In the genomic region with DNA sequence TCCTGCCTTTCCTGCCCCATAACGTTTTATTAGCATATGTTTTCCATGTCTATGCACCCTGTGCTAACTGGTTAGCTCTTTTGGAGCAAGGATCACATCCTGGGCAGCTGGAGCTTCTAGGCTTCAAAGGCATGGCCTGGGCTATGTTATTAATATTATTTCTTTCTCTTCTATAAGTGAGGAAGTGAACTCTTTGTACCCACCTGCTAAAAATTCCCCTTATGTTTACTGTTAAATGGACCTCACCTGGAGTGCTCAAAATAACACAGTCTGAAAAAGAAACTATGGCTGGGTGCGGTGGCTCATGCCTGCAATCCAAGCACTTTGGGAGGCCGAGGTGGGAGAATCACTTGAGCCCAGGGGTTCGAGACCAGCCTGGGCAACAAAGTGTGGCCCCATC, we compare ENCODE assay signal across 19 cellular contexts.
A peak's percentile ranks its signal among the peaks of the same experiment; 100 is the strongest.
DNase-seq lines count a peak whose midpoint lies in the region; ATAC-seq, FAIRE-seq and TF ChIP-seq lines count a peak whose summit lies in the region.
"Had no signal": no experiment of that assay in that cellular context is flagged by ENCODE, and none has a peak within 500 bp of the region (broad histone marks: within the 10 kb centered on the region; RNA-seq: fewer than 3 reads in every experiment).

No MANE protein-coding gene starts in this region.

- ATAC-seq in GM18870 (IDR thresholded peaks at IDR 0.05; ENCODE audit: unreplicated experiment) (peak; percentile 48), HG02610 (IDR thresholded peaks at IDR 0.05; ENCODE audit: unreplicated experiment) (peak; percentile 40)
- ATAC-seq in stimulated activated memory B cell treated with anti-CD40 and anti-IgM and Interleukin-4, amounts not matched to agents 10 μg/mL and 1 μg/mL and 100 μg/mL, for 72 hours, result no peak

- H3K4me1 Mint-ChIP-seq in stimulated activated memory B cell treated with anti-CD40 and anti-IgM and Interleukin-4, amounts not matched to agents 10 μg/mL and 1 μg/mL and 100 μg/mL, for 72 hours, result peaks cover 32% of the 10 kb centered on the region

- no peak for TF ChIP-seq CTCF in OCI-LY3 (IDR thresholded peaks at IDR 0.05; ENCODE audit: low read depth, low read length)
- TF ChIP-seq CTCF in kidney (IDR thresholded peaks at IDR 0.05; ENCODE audit: borderline replicate concordance, extremely low read depth, insufficient read depth), result no peak
- TF ChIP-seq CTCF in osteoblast (IDR thresholded peaks at IDR 0.05; ENCODE audit: extremely low read depth, low read depth, low read length), result no peak

- H4K20me1 ChIP-seq in OCI-LY3 (ENCODE audit: insufficient read depth, low read length), result no peaks in the 10 kb centered on the region
- H4K20me1 ChIP-seq in osteoblast (ENCODE audit: insufficient read depth, low read length), result no peaks in the 10 kb centered on the region

- H3K4me1 ChIP-seq in OCI-LY3 (ENCODE audit: low read length), result peaks cover 29% of the 10 kb centered on the region
- H3K4me1 ChIP-seq in kidney (ENCODE audit: control insufficient read depth in 1 of 2, insufficient read depth in 1 of 2, low read depth in 1 of 2, low read length in 2 of 2), result no peaks in the 10 kb centered on the region
- H3K4me1 ChIP-seq in osteoblast (ENCODE audit: insufficient read depth, low read length), result peaks cover 22% of the 10 kb centered on the region
- H3K4me1 ChIP-seq: SJSA1 had no signal

- intact Hi-C loops in kidney (cut with DNase I), result no loop called here

- peaks cover 7% of the 10 kb centered on the region for H3K27me3 Mint-ChIP-seq in stimulated activated memory B cell treated with anti-CD40 and anti-IgM and Interleukin-4, amounts not matched to agents 10 μg/mL and 1 μg/mL and 100 μg/mL, for 72 hours
- H3K27me3 Mint-ChIP-seq: CD4-positive, CD25-positive, alpha-beta regulatory T cell had no signal

- DNase-seq in D341Med (ENCODE audit: low spot score) (no peak), kidney (no peak), ecto neural progenitor cell (ENCODE audit: low spot score) (no peak), osteoblast (ENCODE audit: insufficient read length, low spot score, missing footprints) (no peak)
- DNase-seq: CD4-positive, CD25-positive, alpha-beta regulatory T cell; DMS79; GOT3; Karpas-422; NCI-H1105 treated with DMSO at 0.1 percent for 48 hours; NCI-H1694 treated with DMSO at 0.1 percent for 48 hours; NCI-H2107; NCI-H2227 treated with DMSO at 0.1 percent for 48 hours; T-helper 2 cell had no signal

- H2AFZ ChIP-seq in OCI-LY3 (ENCODE audit: low read depth, low read length) (no peak overlapping the region), osteoblast (ENCODE audit: low read length) (no peak overlapping the region)

- peaks cover 1% of the 10 kb centered on the region for H3K9me3 Mint-ChIP-seq in stimulated activated memory B cell treated with anti-CD40 and anti-IgM and Interleukin-4, amounts not matched to agents 10 μg/mL and 1 μg/mL and 100 μg/mL, for 72 hours
- H3K9me3 Mint-ChIP-seq: CD4-positive, CD25-positive, alpha-beta regulatory T cell had no signal

- no peak for FAIRE-seq in kidney (lab: Jason Lieb, UNC)

- H3K79me2 ChIP-seq in OCI-LY3 (ENCODE audit: low read length) (no peaks in the 10 kb centered on the region), osteoblast (ENCODE audit: insufficient read depth, low read length) (no peaks in the 10 kb centered on the region)

- H3K36me3 Mint-ChIP-seq in stimulated activated memory B cell treated with anti-CD40 and anti-IgM and Interleukin-4, amounts not matched to agents 10 μg/mL and 1 μg/mL and 100 μg/mL, for 72 hours, result no peaks in the 10 kb centered on the region
- H3K36me3 Mint-ChIP-seq: CD4-positive, CD25-positive, alpha-beta regulatory T cell had no signal

- H3K9me3 ChIP-seq in OCI-LY3 (ENCODE audit: insufficient read depth, low read length) (no peaks in the 10 kb centered on the region), kidney (ENCODE audit: control insufficient read depth in 1 of 2, low read length in 2 of 2) (no peaks in the 10 kb centered on the region), osteoblast (ENCODE audit: low read depth, low read length) (no peaks in the 10 kb centered on the region)
- H3K9me3 ChIP-seq: SJSA1 had no signal

- H3K36me3 ChIP-seq in OCI-LY3 (replicated peaks; ENCODE audit: low read depth, low read length), result no peaks in the 10 kb centered on the region
- H3K36me3 ChIP-seq in kidney (ENCODE audit: control insufficient read depth in 1 of 2, insufficient read depth in 2 of 2, low read length in 2 of 2), result no peaks in the 10 kb centered on the region
- H3K36me3 ChIP-seq in osteoblast (ENCODE audit: insufficient read depth, low read length), result no peaks in the 10 kb centered on the region
- H3K36me3 ChIP-seq: SJSA1 had no signal

- H3K4me2 ChIP-seq in OCI-LY3 (ENCODE audit: low read length) (peak overlapping the region; percentile 39; the same call in 1 of the 2 replicates), osteoblast (ENCODE audit: insufficient read depth, low read length) (no peak overlapping the region)

- H3K4me3 ChIP-seq in OCI-LY3 (ENCODE audit: low read length) (no peak overlapping the region), kidney (ENCODE audit: low read length in 2 of 2) (no peak overlapping the region), osteoblast (ENCODE audit: insufficient read depth, low read length) (no peak overlapping the region)
- H3K4me3 ChIP-seq: SJSA1 had no signal

- H3K9ac ChIP-seq in OCI-LY3 (ENCODE audit: low read length) (no peak overlapping the region), kidney (ENCODE audit: low read length in 2 of 2) (no peak overlapping the region)

- peak overlapping the region; percentile 75 for H3K27ac Mint-ChIP-seq in stimulated activated memory B cell treated with anti-CD40 and anti-IgM and Interleukin-4, amounts not matched to agents 10 μg/mL and 1 μg/mL and 100 μg/mL, for 72 hours

- peak overlapping the region; percentile 34 for H3K4me3 Mint-ChIP-seq in stimulated activated memory B cell treated with anti-CD40 and anti-IgM and Interleukin-4, amounts not matched to agents 10 μg/mL and 1 μg/mL and 100 μg/mL, for 72 hours
- H3K4me3 Mint-ChIP-seq: CD4-positive, CD25-positive, alpha-beta regulatory T cell had no signal

- H3K27me3 ChIP-seq in OCI-LY3 (ENCODE audit: low read depth, low read length) (no peaks in the 10 kb centered on the region), osteoblast (ENCODE audit: insufficient read depth, low read length) (no peaks in the 10 kb centered on the region)
- H3K27me3 ChIP-seq: SJSA1 had no signal

- H3K27ac ChIP-seq in OCI-LY3 (ENCODE audit: low read length) (no peak overlapping the region), kidney (ENCODE audit: low read depth in 2 of 2, low read length in 2 of 2) (no peak overlapping the region), osteoblast (ENCODE audit: low read depth, low read length) (no peak overlapping the region)
- H3K27ac ChIP-seq: RWPE1, SJSA1 had no signal
